27 cellular contexts compared by ENCODE assay signal in genomic region chr5:100182402-100182801, GRCh38.
"Had no signal": no experiment of that assay in that cellular context is flagged by ENCODE, and none has a peak within 500 bp of the region (broad histone marks: within the 10 kb centered on the region; RNA-seq: fewer than 3 reads in every experiment).

No MANE protein-coding gene starts in this region.

- H3K27ac ChIP-seq: stomach, suprapubic skin, testis, thoracic aorta, tibial artery, tibial nerve, transverse colon, upper lobe of left lung, upper lobe of right lung, uterus, vagina had no signal

- H3K4me1 Mint-ChIP-seq: stimulated activated effector memory CD8-positive, alpha-beta T cell treated with anti-CD3 and anti-CD28 coated beads, Interleukin-12 subunit alpha, Interleukin-12 subunit beta, amount 100 ng/mL, for 72 hours; stimulated activated memory B cell treated with anti-CD40 and anti-IgM and Interleukin-4, amounts not matched to agents 10 μg/mL and 1 μg/mL and 100 μg/mL, for 72 hours; stimulated activated naive B cell treated with anti-CD40 and anti-IgM and Interleukin-4, amounts not matched to agents 10 μg/mL and 1 μg/mL and 100 μg/mL, for 72 hours; stimulated activated naive CD8-positive, alpha-beta T cell treated with anti-CD3 and anti-CD28 coated beads, Interleukin-15, amount 100 ng/mL, for 72 hours had no signal

- H3K27ac Mint-ChIP-seq: stimulated activated effector memory CD8-positive, alpha-beta T cell treated with anti-CD3 and anti-CD28 coated beads, Interleukin-12 subunit alpha, Interleukin-12 subunit beta, amount 100 ng/mL, for 72 hours; stimulated activated memory B cell treated with anti-CD40 and anti-IgM and Interleukin-4, amounts not matched to agents 10 μg/mL and 1 μg/mL and 100 μg/mL, for 72 hours; stimulated activated naive B cell treated with anti-CD40 and anti-IgM and Interleukin-4, amounts not matched to agents 10 μg/mL and 1 μg/mL and 100 μg/mL, for 72 hours; stimulated activated naive CD8-positive, alpha-beta T cell treated with anti-CD3 and anti-CD28 coated beads, Interleukin-15, amount 100 ng/mL, for 72 hours; stimulated activated naive CD8-positive, alpha-beta T cell treated with anti-CD3 and anti-CD28 coated beads, Interleukin-15, Interleukin-2, amounts not matched to agents 100 ng/mL and 50 ng/mL, for 24 hours; type B pancreatic cell had no signal

- ATAC-seq: stimulated activated effector memory CD8-positive, alpha-beta T cell treated with anti-CD3 and anti-CD28 coated beads, Interleukin-12 subunit alpha, Interleukin-12 subunit beta, amount 100 ng/mL, for 72 hours; stimulated activated memory B cell treated with anti-CD40 and anti-IgM and Interleukin-4, amounts not matched to agents 10 μg/mL and 1 μg/mL and 100 μg/mL, for 72 hours; stimulated activated naive B cell treated with anti-CD40 and anti-IgM and Interleukin-4, amounts not matched to agents 10 μg/mL and 1 μg/mL and 100 μg/mL, for 72 hours; stimulated activated naive CD8-positive, alpha-beta T cell treated with anti-CD3 and anti-CD28 coated beads, Interleukin-15, amount 100 ng/mL, for 72 hours; stimulated activated naive CD8-positive, alpha-beta T cell treated with anti-CD3 and anti-CD28 coated beads, Interleukin-15, Interleukin-2, amounts not matched to agents 100 U/mL and 50 U/mL, for 24 hours; upper lobe of right lung had no signal

- H3K27me3 ChIP-seq: stomach, suprapubic skin, testis, tibial artery, tibial nerve, transverse colon, upper lobe of left lung, upper lobe of right lung, uterus, vagina had no signal

- H3K36me3 Mint-ChIP-seq: stimulated activated effector memory CD8-positive, alpha-beta T cell treated with anti-CD3 and anti-CD28 coated beads, Interleukin-12 subunit alpha, Interleukin-12 subunit beta, amount 100 ng/mL, for 72 hours; stimulated activated memory B cell treated with anti-CD40 and anti-IgM and Interleukin-4, amounts not matched to agents 10 μg/mL and 1 μg/mL and 100 μg/mL, for 72 hours; stimulated activated naive B cell treated with anti-CD40 and anti-IgM and Interleukin-4, amounts not matched to agents 10 μg/mL and 1 μg/mL and 100 μg/mL, for 72 hours; type B pancreatic cell had no signal

- H3K27me3 Mint-ChIP-seq: stimulated activated memory B cell treated with anti-CD40 and anti-IgM and Interleukin-4, amounts not matched to agents 10 μg/mL and 1 μg/mL and 100 μg/mL, for 72 hours; stimulated activated naive B cell treated with anti-CD40 and anti-IgM and Interleukin-4, amounts not matched to agents 10 μg/mL and 1 μg/mL and 100 μg/mL, for 72 hours; stimulated activated naive CD8-positive, alpha-beta T cell treated with anti-CD3 and anti-CD28 coated beads, Interleukin-15, amount 100 ng/mL, for 72 hours; stimulated activated naive CD8-positive, alpha-beta T cell treated with anti-CD3 and anti-CD28 coated beads, Interleukin-15, Interleukin-2, amounts not matched to agents 100 ng/mL and 50 ng/mL, for 24 hours had no signal

- H3K36me3 ChIP-seq: stomach, suprapubic skin, thoracic aorta, tibial artery, tibial nerve, transverse colon, upper lobe of left lung, upper lobe of right lung, uterus, vagina had no signal

- H3K9me3 Mint-ChIP-seq: stimulated activated effector memory CD8-positive, alpha-beta T cell treated with anti-CD3 and anti-CD28 coated beads, Interleukin-12 subunit alpha, Interleukin-12 subunit beta, amount 100 ng/mL, for 72 hours; stimulated activated memory B cell treated with anti-CD40 and anti-IgM and Interleukin-4, amounts not matched to agents 10 μg/mL and 1 μg/mL and 100 μg/mL, for 72 hours; stimulated activated naive CD8-positive, alpha-beta T cell treated with anti-CD3 and anti-CD28 coated beads, Interleukin-15, Interleukin-2, amounts not matched to agents 100 ng/mL and 50 ng/mL, for 24 hours; type B pancreatic cell had no signal

- H3K4me3 ChIP-seq: stomach, suprapubic skin, testis, thoracic aorta, tibial artery, tibial nerve, transverse colon, upper lobe of left lung, upper lobe of right lung, uterus, vagina had no signal

- H3K9me3 ChIP-seq: stomach, suprapubic skin, testis, thoracic aorta, tibial artery, tibial nerve, transverse colon, upper lobe of left lung, upper lobe of right lung, uterus, vagina had no signal

- H3K4me3 Mint-ChIP-seq: stimulated activated effector memory CD8-positive, alpha-beta T cell treated with anti-CD3 and anti-CD28 coated beads, Interleukin-12 subunit alpha, Interleukin-12 subunit beta, amount 100 ng/mL, for 72 hours; stimulated activated memory B cell treated with anti-CD40 and anti-IgM and Interleukin-4, amounts not matched to agents 10 μg/mL and 1 μg/mL and 100 μg/mL, for 72 hours; stimulated activated naive B cell treated with anti-CD40 and anti-IgM and Interleukin-4, amounts not matched to agents 10 μg/mL and 1 μg/mL and 100 μg/mL, for 72 hours; stimulated activated naive CD8-positive, alpha-beta T cell treated with anti-CD3 and anti-CD28 coated beads, Interleukin-15, amount 100 ng/mL, for 72 hours; stimulated activated naive CD8-positive, alpha-beta T cell treated with anti-CD3 and anti-CD28 coated beads, Interleukin-15, Interleukin-2, amounts not matched to agents 100 ng/mL and 50 ng/mL, for 24 hours; type B pancreatic cell had no signal

- H3K4me1 ChIP-seq: stomach, suprapubic skin, testis, tibial artery, tibial nerve, transverse colon, upper lobe of left lung, upper lobe of right lung, uterus, vagina had no signal

- DNase-seq: stimulated activated CD4-positive, alpha-beta T cell treated with anti-CD3 and anti-CD28 coated beads, Interleukin-2, amount 100 ng/mL, for 48 hours; stimulated activated CD4-positive, alpha-beta T cell treated with anti-CD3 and anti-CD28 coated beads, Interleukin-4, amount 100 ng/mL, for 1 hour; stimulated activated CD4-positive, alpha-beta T cell treated with anti-CD3 and anti-CD28 coated beads, Interleukin-4, amount 100 ng/mL, for 24 hours; stimulated activated CD4-positive, alpha-beta T cell treated with anti-CD3 and anti-CD28 coated beads, Interleukin-4, amount 100 ng/mL, for 4 hours; stimulated activated CD8-positive, alpha-beta memory T cell treated with anti-CD3 and anti-CD28 coated beads, Interleukin-4, amount 100 ng/mL, for 48 hours; stimulated activated naive B cell treated with anti-CD40 and anti-IgM and Interleukin-4, amounts not matched to agents 10 μg/mL and 1 μg/mL and 100 μg/mL, for 72 hours; stimulated activated naive CD4-positive, alpha-beta T cell; stimulated activated naive CD4-positive, alpha-beta T cell treated with Interleukin-2 at 50 U/mL for 16 hours; stimulated activated naive CD8-positive, alpha-beta T cell treated with anti-CD3 and anti-CD28 coated beads, Interleukin-15, amount 100 ng/mL, for 72 hours; stimulated activated naive CD8-positive, alpha-beta T cell treated with anti-CD3 and anti-CD28 coated beads, Interleukin-15, Interleukin-2, amounts not matched to agents 100 U/mL and 50 U/mL, for 24 hours; stomach; substantia nigra; testis; tibial artery; transverse colon; trophoblast cell; upper lobe of left lung; upper lobe of right lung; uterus had no signal
